32 cellular contexts compared by ENCODE assay signal in the genomic region with DNA sequence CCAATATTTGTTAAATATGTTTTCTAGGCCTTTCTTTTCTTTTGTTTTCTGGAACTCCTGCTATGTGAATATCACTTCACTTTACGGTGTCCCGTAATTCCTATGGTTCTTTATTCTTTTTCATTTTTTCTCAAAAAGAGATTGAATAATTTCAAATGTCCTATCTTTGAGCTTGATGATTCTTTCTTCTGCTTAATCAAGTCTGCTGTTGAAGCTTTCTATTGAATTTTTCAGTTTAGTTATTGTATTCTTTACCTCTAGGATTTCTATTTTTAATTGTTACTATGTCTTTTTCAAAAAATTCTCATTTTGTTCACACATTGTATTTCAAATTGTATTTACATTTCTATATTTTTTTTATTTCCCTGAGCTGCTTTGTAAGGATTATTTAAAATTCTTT. TPM values are rescaled to one million over a fixed set of nuclear protein-coding genes. Genes with fewer than 3 reads are reported as not detected.
"Had no signal": no experiment of that assay in that cellular context is flagged by ENCODE, and none has a peak within 500 bp of the region (broad histone marks: within the 10 kb centered on the region; RNA-seq: fewer than 3 reads in every experiment).

No MANE protein-coding gene starts in this region.

- H3K9me3 ChIP-seq: gastrocnemius medialis had no signal

- DNase-seq: activated CD4-positive, alpha-beta memory T cell treated with anti-CD3 and anti-CD28 coated beads, Interleukin-2, amount 10 ng/mL, durations not matched to agents 7 days and 5 days; activated CD4-positive, alpha-beta T cell treated with anti-CD3 and anti-CD28 coated beads for 4 hours; activated CD4-positive, alpha-beta T cell treated with anti-CD3 and anti-CD28 coated beads, Interleukin-2, amount 10 ng/mL, durations not matched to agents 7 days and 5 days; activated CD4-positive, alpha-beta T cell treated with anti-CD3 and anti-CD28 coated beads, Interleukin-2, amount 50 U/mL, for 4 hours; activated CD4-positive, CD25-positive, alpha-beta regulatory T cell; activated CD4-positive, CD25-positive, alpha-beta regulatory T cell treated with anti-CD3 and anti-CD28 coated beads, Interleukin-2, amount 50 U/mL, for 72 hours; activated effector memory CD4-positive, alpha-beta T cell treated with Interleukin-2 at 50 U/mL for 16 hours; activated gamma-delta T cell treated with Interleukin-2 at 50 U/mL for 16 hours; activated naive CD4-positive, alpha-beta T cell treated with anti-CD3 and anti-CD28 coated beads, Interleukin-2, amount 50 U/mL, for 16 hours; activated naive CD4-positive, alpha-beta T cell treated with Interleukin-2 at 50 U/mL for 16 hours; activated T-cell treated with anti-CD3 and anti-CD28 coated beads, Interleukin-2, amount 50 U/mL, for 4 hours; adrenal gland; brain microvascular endothelial cell; dorsolateral prefrontal cortex; effector memory CD4-positive, alpha-beta T cell; endodermal cell; foreskin keratinocyte; gastrocnemius medialis; glutamatergic neuron; heart left ventricle; T-helper 1 cell; T-helper 17 cell; T1000 had no signal

- H3K4me3 ChIP-seq: adrenal gland, ascending aorta, coronary artery, dorsolateral prefrontal cortex, gastrocnemius medialis, heart left ventricle had no signal

- H3K27ac ChIP-seq: adrenal gland, ascending aorta, brain microvascular endothelial cell, coronary artery, dorsolateral prefrontal cortex, foreskin keratinocyte, gastrocnemius medialis, heart left ventricle had no signal

- H3K27ac Mint-ChIP-seq: activated CD4-positive, alpha-beta memory T cell treated with anti-CD3 and anti-CD28 coated beads, Interleukin-2, amount 10 ng/mL, durations not matched to agents 7 days and 5 days; activated CD4-positive, alpha-beta T cell treated with anti-CD3 and anti-CD28 coated beads, Interleukin-2, amount 10 ng/mL, durations not matched to agents 7 days and 5 days; activated naive CD8-positive, alpha-beta T cell; activated T-helper 17 cell treated with anti-CD3 and anti-CD28 coated beads, Interleukin-2, amount 50 U/mL, for 72 hours; dendritic cell treated with granulocyte-macrophage colony-stimulating factor and Interleukin-4, amounts not matched to agents 40 ng/mL and 50 ng/mL, for 4 days; endodermal cell; T-helper 17 cell; T-helper 2 cell treated with Interferon-gamma antibody and Interleukin-4, amounts not matched to agents 5 μg/mL and 100 μg/mL, for 36 hours had no signal

- H3K36me3 ChIP-seq: adrenal gland, ascending aorta, brain microvascular endothelial cell, gastrocnemius medialis, heart left ventricle had no signal

- FAIRE-seq: bronchial epithelial cell had no signal

- H3K9me3 Mint-ChIP-seq: activated CD4-positive, alpha-beta T cell treated with anti-CD3 and anti-CD28 coated beads, Interleukin-2, amount 10 ng/mL, durations not matched to agents 7 days and 5 days had no signal

- H3K36me3 Mint-ChIP-seq: activated naive CD8-positive, alpha-beta T cell had no signal

- H3K27me3 Mint-ChIP-seq: activated CD4-positive, alpha-beta memory T cell treated with anti-CD3 and anti-CD28 coated beads, Interleukin-2, amount 10 ng/mL, durations not matched to agents 7 days and 5 days; activated CD4-positive, alpha-beta T cell treated with anti-CD3 and anti-CD28 coated beads, Interleukin-2, amount 10 ng/mL, durations not matched to agents 7 days and 5 days; activated naive CD8-positive, alpha-beta T cell; central memory CD8-positive, alpha-beta T cell; dendritic cell treated with granulocyte-macrophage colony-stimulating factor and Interleukin-4, amounts not matched to agents 40 ng/mL and 50 ng/mL, for 4 days; T-helper 17 cell had no signal

- H3K4me3 Mint-ChIP-seq: activated CD4-positive, alpha-beta memory T cell treated with anti-CD3 and anti-CD28 coated beads, Interleukin-2, amount 10 ng/mL, durations not matched to agents 7 days and 5 days; activated CD4-positive, alpha-beta T cell treated with anti-CD3 and anti-CD28 coated beads, Interleukin-2, amount 10 ng/mL, durations not matched to agents 7 days and 5 days; activated naive CD8-positive, alpha-beta T cell; activated T-cell treated with anti-CD3 and anti-CD28 coated beads, Interleukin-2, amount 50 U/mL, for 4 hours; activated T-helper 17 cell treated with anti-CD3 and anti-CD28 coated beads, Interleukin-2, amount 50 U/mL, for 72 hours; central memory CD8-positive, alpha-beta T cell; dendritic cell treated with granulocyte-macrophage colony-stimulating factor and Interleukin-4, amounts not matched to agents 40 ng/mL and 50 ng/mL, for 4 days; endodermal cell; T-helper 17 cell; T-helper 2 cell treated with Interferon-gamma antibody and Interleukin-4, amounts not matched to agents 5 μg/mL and 100 μg/mL, for 36 hours had no signal

- ATAC-seq: activated T-cell treated with anti-CD3 and anti-CD28 coated beads, Interleukin-2, amount 50 U/mL, for 4 hours; activated T-helper 17 cell treated with anti-CD3 and anti-CD28 coated beads, Interleukin-2, amount 50 U/mL, for 72 hours; esophagus mucosa; foreskin keratinocyte; gastrocnemius medialis; heart left ventricle; T-helper 17 cell had no signal

- H3K4me1 ChIP-seq: adrenal gland, ascending aorta, foreskin keratinocyte, gastrocnemius medialis, heart left ventricle had no signal

- H3K4me1 Mint-ChIP-seq: activated CD4-positive, alpha-beta memory T cell treated with anti-CD3 and anti-CD28 coated beads, Interleukin-2, amount 10 ng/mL, durations not matched to agents 7 days and 5 days; activated CD4-positive, alpha-beta T cell treated with anti-CD3 and anti-CD28 coated beads, Interleukin-2, amount 10 ng/mL, durations not matched to agents 7 days and 5 days; activated T-helper 17 cell treated with anti-CD3 and anti-CD28 coated beads, Interleukin-2, amount 50 U/mL, for 72 hours; central memory CD8-positive, alpha-beta T cell; endodermal cell; T-helper 17 cell had no signal

- H3K27me3 ChIP-seq: adrenal gland, ascending aorta, brain microvascular endothelial cell, dorsolateral prefrontal cortex, foreskin keratinocyte, gastrocnemius medialis, heart left ventricle had no signal

RNA-seq across cellular contexts. Expression of a gene that starts 45.5 kb away (rescaled TPM):
- total RNA-seq: activated CD4-positive, alpha-beta memory T cell treated with anti-CD3 and anti-CD28 coated beads, Interleukin-2, amount 10 ng/mL, durations not matched to agents 7 days and 5 days; activated CD4-positive, alpha-beta T cell treated with anti-CD3 and anti-CD28 coated beads, Interleukin-2, amount 10 ng/mL, durations not matched to agents 7 days and 5 days; endodermal cell had no signal
